Comparison of ENCODE assay signal across 18 cellular contexts in genomic region chrX:107625776-107626175, GRCh38.
"Had no signal": no experiment of that assay in that cellular context is flagged by ENCODE, and none has a peak within 500 bp of the region (broad histone marks: within the 10 kb centered on the region; RNA-seq: fewer than 3 reads in every experiment).

No MANE protein-coding gene starts in this region.

- H3K4me3 Mint-ChIP-seq: naive thymus-derived CD8-positive, alpha-beta T cell; stimulated activated memory B cell treated with anti-CD40 and anti-IgM and Interleukin-4, amounts not matched to agents 10 μg/mL and 1 μg/mL and 100 μg/mL, for 72 hours; stimulated activated naive CD8-positive, alpha-beta T cell treated with anti-CD3 and anti-CD28 coated beads, Interleukin-15, Interleukin-2, amounts not matched to agents 100 ng/mL and 50 ng/mL, for 24 hours had no signal

- H3K27ac ChIP-seq: dorsolateral prefrontal cortex, gastroesophageal sphincter, neutrophil, psoas muscle, right lobe of liver, tibial artery, upper lobe of left lung, uterus had no signal

- H3K27ac Mint-ChIP-seq: naive thymus-derived CD8-positive, alpha-beta T cell; stimulated activated memory B cell treated with anti-CD40 and anti-IgM and Interleukin-4, amounts not matched to agents 10 μg/mL and 1 μg/mL and 100 μg/mL, for 72 hours; stimulated activated naive CD8-positive, alpha-beta T cell treated with anti-CD3 and anti-CD28 coated beads, Interleukin-15, Interleukin-2, amounts not matched to agents 100 ng/mL and 50 ng/mL, for 24 hours had no signal

- H3K27me3 ChIP-seq: gastroesophageal sphincter, neutrophil, right lobe of liver, tibial artery, upper lobe of left lung, uterus had no signal

- H3K9me3 Mint-ChIP-seq: naive thymus-derived CD8-positive, alpha-beta T cell; stimulated activated memory B cell treated with anti-CD40 and anti-IgM and Interleukin-4, amounts not matched to agents 10 μg/mL and 1 μg/mL and 100 μg/mL, for 72 hours; stimulated activated naive CD8-positive, alpha-beta T cell treated with anti-CD3 and anti-CD28 coated beads, Interleukin-15, Interleukin-2, amounts not matched to agents 100 ng/mL and 50 ng/mL, for 24 hours had no signal

- H3K4me1 Mint-ChIP-seq: stimulated activated memory B cell treated with anti-CD40 and anti-IgM and Interleukin-4, amounts not matched to agents 10 μg/mL and 1 μg/mL and 100 μg/mL, for 72 hours had no signal

- H3K27me3 Mint-ChIP-seq: naive thymus-derived CD8-positive, alpha-beta T cell; stimulated activated memory B cell treated with anti-CD40 and anti-IgM and Interleukin-4, amounts not matched to agents 10 μg/mL and 1 μg/mL and 100 μg/mL, for 72 hours; stimulated activated naive CD8-positive, alpha-beta T cell treated with anti-CD3 and anti-CD28 coated beads, Interleukin-15, Interleukin-2, amounts not matched to agents 100 ng/mL and 50 ng/mL, for 24 hours had no signal

- H3K36me3 ChIP-seq: gastroesophageal sphincter, neutrophil, right lobe of liver, tibial artery, upper lobe of left lung, uterus had no signal

- H3K36me3 Mint-ChIP-seq: naive thymus-derived CD8-positive, alpha-beta T cell; stimulated activated memory B cell treated with anti-CD40 and anti-IgM and Interleukin-4, amounts not matched to agents 10 μg/mL and 1 μg/mL and 100 μg/mL, for 72 hours had no signal

- H3K4me3 ChIP-seq: dorsolateral prefrontal cortex, gastroesophageal sphincter, psoas muscle, right lobe of liver, tibial artery, upper lobe of left lung, uterus had no signal

- H3K4me1 ChIP-seq: psoas muscle, right lobe of liver, uterus had no signal

- DNase-seq: dorsolateral prefrontal cortex; effector CD8-positive, alpha-beta T cell; glutamatergic neuron; islet precursor cell; mammary epithelial cell; naive thymus-derived CD8-positive, alpha-beta T cell; psoas muscle; retina; right lobe of liver; stimulated activated CD4-positive, alpha-beta T cell treated with anti-CD3 and anti-CD28 coated beads, Interleukin-4, amount 100 ng/mL, for 1 hour; stimulated activated CD8-positive, alpha-beta memory T cell treated with anti-CD3 and anti-CD28 coated beads, Interleukin-4, amount 100 ng/mL, for 48 hours; tibial artery; upper lobe of left lung; uterus had no signal

- H3K9me3 ChIP-seq: gastroesophageal sphincter, neutrophil, psoas muscle, right lobe of liver, upper lobe of left lung, uterus had no signal
